Comparison of ENCODE assay signal across 30 cellular contexts in the genomic region with DNA sequence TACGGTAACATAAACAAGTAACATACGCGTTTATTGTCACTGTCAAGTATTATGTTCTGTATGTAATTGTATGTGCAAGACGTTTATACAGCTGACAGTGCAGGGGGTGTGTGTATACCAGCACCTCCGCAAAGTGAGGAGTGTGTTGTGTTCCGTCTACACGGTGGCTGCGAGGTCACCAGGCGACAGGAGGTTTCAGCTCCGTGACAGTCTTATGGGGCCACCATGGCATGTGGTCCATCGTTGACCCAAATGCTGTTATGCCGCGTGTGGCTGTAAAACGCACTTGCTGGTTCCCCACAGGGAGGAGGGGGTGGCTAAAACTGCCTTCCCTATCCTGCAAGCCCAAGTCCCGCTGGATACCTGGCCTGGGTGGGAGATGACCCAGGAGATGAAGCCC. TPM values are rescaled to one million over a fixed set of nuclear protein-coding genes. Genes with fewer than 3 reads are reported as not detected.
"Had no signal": no experiment of that assay in that cellular context is flagged by ENCODE, and none has a peak within 500 bp of the region (broad histone marks: within the 10 kb centered on the region; RNA-seq: fewer than 3 reads in every experiment).

No MANE protein-coding gene starts in this region.

- H3K27ac ChIP-seq: heart left ventricle, left ventricle myocardium inferior, parathyroid adenoma, skin epidermis, stomach, testis, thyroid gland, transverse colon, upper lobe of left lung, vagina had no signal

- H2AFZ ChIP-seq: parathyroid adenoma had no signal

- FAIRE-seq: islet of Langerhans had no signal

- DNase-seq: hypothalamus; immature natural killer cell; left ventricle myocardium inferior; midbrain; mucosa of descending colon; naive thymus-derived CD4-positive, alpha-beta T cell; nucleus accumbens; right cardiac atrium; stimulated activated CD4-positive, alpha-beta T cell treated with anti-CD3 and anti-CD28 coated beads, Interleukin-1b, Interleukin-23, amount 100 ng/mL, for 48 hours; stimulated activated CD4-positive, alpha-beta T cell treated with anti-CD3 and anti-CD28 coated beads, Interleukin-2, amount 100 ng/mL, for 48 hours; stimulated activated CD4-positive, alpha-beta T cell treated with anti-CD3 and anti-CD28 coated beads, Interleukin-4, amount 100 ng/mL, for 4 hours; stimulated activated CD8-positive, alpha-beta memory T cell treated with anti-CD3 and anti-CD28 coated beads, Interleukin-4, amount 100 ng/mL, for 48 hours; stimulated activated naive CD4-positive, alpha-beta T cell treated with Interleukin-2 at 50 U/mL for 16 hours; stomach; testis; thyroid gland; transverse colon; upper lobe of left lung had no signal

- H3K27me3 ChIP-seq: testis, thyroid gland, transverse colon, upper lobe of left lung, vagina had no signal

- H3K4me3 Mint-ChIP-seq: immature natural killer cell; memory B cell; naive thymus-derived CD4-positive, alpha-beta T cell; natural killer cell treated with Interleukin-12 subunit alpha and Interleukin-12 subunit beta and Interleukin-15 and Interleukin-18, amount 100 ng/mL, for 72 hours; stimulated activated memory B cell treated with anti-CD40 and anti-IgM and Interleukin-4, amounts not matched to agents 10 μg/mL and 1 μg/mL and 100 μg/mL, for 72 hours had no signal

- H3K27ac Mint-ChIP-seq: immature natural killer cell; memory B cell; naive thymus-derived CD4-positive, alpha-beta T cell; natural killer cell treated with Interleukin-12 subunit alpha and Interleukin-12 subunit beta and Interleukin-15 and Interleukin-18, amount 100 ng/mL, for 72 hours; progenitor cell of endocrine pancreas; stimulated activated memory B cell treated with anti-CD40 and anti-IgM and Interleukin-4, amounts not matched to agents 10 μg/mL and 1 μg/mL and 100 μg/mL, for 72 hours had no signal

- ATAC-seq: heart left ventricle; mucosa of descending colon; naive thymus-derived CD4-positive, alpha-beta T cell; natural killer cell treated with Interleukin-12 subunit alpha and Interleukin-12 subunit beta and Interleukin-15 and Interleukin-18, amount 100 ng/mL, for 72 hours; right cardiac atrium; sciatic nerve; stimulated activated memory B cell treated with anti-CD40 and anti-IgM and Interleukin-4, amounts not matched to agents 10 μg/mL and 1 μg/mL and 100 μg/mL, for 72 hours had no signal

- H3K4me1 ChIP-seq: heart left ventricle, left ventricle myocardium inferior, parathyroid adenoma, stomach, testis, thyroid gland, transverse colon, upper lobe of left lung had no signal

- H3K79me2 ChIP-seq: parathyroid adenoma had no signal

- H3K4me3 ChIP-seq: heart left ventricle, left ventricle myocardium inferior, mucosa of descending colon, skin epidermis, stomach, testis, thyroid gland, transverse colon, upper lobe of left lung, vagina had no signal

- H3K9ac ChIP-seq: parathyroid adenoma had no signal

- H3K9me3 Mint-ChIP-seq: immature natural killer cell; natural killer cell treated with Interleukin-12 subunit alpha and Interleukin-12 subunit beta and Interleukin-15 and Interleukin-18, amount 100 ng/mL, for 72 hours had no signal

- H3K4me1 Mint-ChIP-seq: immature natural killer cell; memory B cell; stimulated activated memory B cell treated with anti-CD40 and anti-IgM and Interleukin-4, amounts not matched to agents 10 μg/mL and 1 μg/mL and 100 μg/mL, for 72 hours had no signal

- H3K9me3 ChIP-seq: heart left ventricle, left ventricle myocardium inferior, mucosa of descending colon, stomach, testis, thyroid gland, transverse colon, upper lobe of left lung, vagina had no signal

- H3K27me3 Mint-ChIP-seq: naive thymus-derived CD4-positive, alpha-beta T cell; natural killer cell treated with Interleukin-12 subunit alpha and Interleukin-12 subunit beta and Interleukin-15 and Interleukin-18, amount 100 ng/mL, for 72 hours; progenitor cell of endocrine pancreas had no signal

- H3K36me3 ChIP-seq: heart left ventricle, thyroid gland, transverse colon had no signal

RNA-seq across cellular contexts. Expression of gene NSG1, which starts 25.0 kb away (rescaled TPM):
- total RNA-seq: lung microvascular endothelial cell, osteocyte had no signal
